In the genomic region with DNA sequence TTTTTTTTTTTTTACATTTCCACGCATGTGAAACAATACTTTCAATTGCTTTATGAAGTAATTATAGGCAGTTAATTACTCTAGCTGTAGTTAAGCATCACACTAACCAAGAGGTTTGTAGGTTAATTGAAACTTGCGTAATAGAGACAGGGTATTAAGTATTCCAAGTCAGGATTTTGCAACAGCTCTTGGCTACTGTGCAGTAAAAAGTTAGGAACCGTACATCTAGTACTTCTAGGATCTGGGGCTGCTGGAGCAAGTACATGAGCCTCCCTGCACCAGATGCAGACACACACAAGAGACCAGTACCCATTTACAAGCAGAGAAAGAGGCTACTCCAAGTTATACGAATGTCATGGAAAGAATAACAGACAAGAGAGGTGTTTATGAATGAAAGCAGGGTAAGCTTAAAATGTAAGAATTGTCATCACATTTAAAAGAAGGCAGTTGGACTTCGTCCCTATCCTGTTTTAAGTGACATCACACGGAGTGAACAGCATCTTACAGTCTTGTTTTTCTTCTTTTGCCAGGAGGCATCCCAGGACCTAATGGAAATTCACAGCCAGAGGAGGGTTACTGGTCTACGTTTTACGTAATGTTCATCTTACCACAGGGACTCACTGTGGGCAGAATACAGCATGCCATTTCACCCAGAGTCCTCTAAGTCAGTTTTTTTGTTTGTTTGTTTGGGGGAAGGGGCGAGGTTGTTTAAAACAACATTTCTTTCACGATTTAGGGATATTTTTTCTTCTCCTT, we compare ENCODE assay signal across 17 cellular contexts.
"Had no signal": no experiment of that assay in that cellular context is flagged by ENCODE, and none has a peak within 500 bp of the region (broad histone marks: within the 10 kb centered on the region; RNA-seq: fewer than 3 reads in every experiment).

No MANE protein-coding gene starts in this region.

- H3K27me3 ChIP-seq: upper lobe of left lung had no signal

- H3K4me1 ChIP-seq: esophagus muscularis mucosa, upper lobe of left lung had no signal

- H3K9me3 ChIP-seq: esophagus muscularis mucosa, upper lobe of left lung had no signal

- H3K36me3 ChIP-seq: esophagus muscularis mucosa, upper lobe of left lung had no signal

- H3K4me3 ChIP-seq: esophagus muscularis mucosa, upper lobe of left lung had no signal

- DNase-seq: activated CD4-positive, alpha-beta T cell treated with anti-CD3 and anti-CD28 coated beads, Interleukin-2, amount 50 U/mL, for 48 hours; activated CD8-positive, alpha-beta memory T cell treated with anti-CD3 and anti-CD28 coated beads, Interleukin-2, amount 10 ng/mL, durations not matched to agents 7 days and 5 days; activated effector memory CD4-positive, alpha-beta T cell treated with anti-CD3 and anti-CD28 coated beads, Interleukin-2, amount 50 U/mL, for 16 hours; activated T-cell treated with anti-CD3 and anti-CD28 coated beads, Interleukin-2, amount 50 U/mL, for 24 hours; hippocampal formation; kidney glomerular epithelial cell; mammary epithelial cell; naive thymus-derived CD8-positive, alpha-beta T cell; occipital lobe; stimulated activated CD4-positive, alpha-beta T cell treated with anti-CD3 and anti-CD28 coated beads, Interleukin-4, amount 100 ng/mL, for 1 hour; stimulated activated CD8-positive, alpha-beta memory T cell treated with anti-CD3 and anti-CD28 coated beads, Interleukin-4, amount 100 ng/mL, for 48 hours; stimulated activated naive CD8-positive, alpha-beta T cell treated with anti-CD3 and anti-CD28 coated beads, Interleukin-15, Interleukin-2, amounts not matched to agents 100 U/mL and 50 U/mL, for 24 hours; SW 1271 had no signal

- H3K27ac ChIP-seq: upper lobe of left lung had no signal

- ATAC-seq: activated CD4-positive, CD25-positive, alpha-beta regulatory T cell treated with anti-CD3 and anti-CD28 coated beads, Interleukin-2, amount 50 U/mL, for 24 hours; activated CD8-positive, alpha-beta memory T cell treated with anti-CD3 and anti-CD28 coated beads, Interleukin-2, amount 10 ng/mL, durations not matched to agents 7 days and 5 days; activated naive CD4-positive, alpha-beta T cell treated with anti-CD3 and anti-CD28 coated beads, Interleukin-2, amount 50 U/mL, for 72 hours; naive thymus-derived CD8-positive, alpha-beta T cell; stimulated activated naive CD8-positive, alpha-beta T cell treated with anti-CD3 and anti-CD28 coated beads, Interleukin-15, Interleukin-2, amounts not matched to agents 100 U/mL and 50 U/mL, for 24 hours had no signal
